11 cellular contexts compared by ENCODE assay signal in the genomic region with DNA sequence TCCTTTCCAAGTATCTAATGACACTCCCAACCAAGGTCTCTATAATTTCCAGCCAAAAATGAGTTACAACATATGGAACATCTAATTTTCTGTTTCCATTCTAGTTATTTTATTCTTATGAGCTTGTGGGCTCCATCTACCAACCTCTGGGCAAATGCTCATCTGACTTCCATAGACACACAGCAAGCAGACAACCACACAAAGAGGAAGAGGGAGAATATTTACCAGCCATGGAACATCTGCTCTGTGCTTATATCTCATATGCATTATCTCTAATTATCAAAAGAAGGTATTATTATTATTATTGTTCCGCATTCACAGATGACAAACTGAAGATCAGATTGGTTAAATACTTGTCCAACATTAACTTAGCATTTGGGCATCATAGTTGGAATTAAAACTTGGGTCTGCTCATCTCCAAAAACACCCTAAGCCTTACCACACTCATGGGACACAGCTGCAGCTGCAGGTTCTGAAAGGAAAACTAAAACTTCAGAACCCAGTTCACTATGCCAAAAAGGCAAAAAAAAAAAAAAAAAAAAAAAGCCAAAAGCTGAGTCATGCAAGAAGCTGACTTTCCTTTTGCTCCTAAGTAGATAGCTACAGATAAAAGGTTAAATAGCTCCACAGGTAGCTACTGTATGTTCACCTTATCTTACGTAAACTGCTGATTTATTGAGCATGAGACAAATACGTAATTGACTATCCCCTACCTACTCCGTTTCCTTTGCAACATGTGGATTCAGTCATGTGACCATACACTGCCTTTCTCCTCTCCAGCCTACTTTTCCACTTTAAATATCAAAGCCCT. TPM values are rescaled to one million over a fixed set of nuclear protein-coding genes. Genes with fewer than 3 reads are reported as not detected.
DNase-seq lines count a peak whose midpoint lies in the region; ATAC-seq, FAIRE-seq and TF ChIP-seq lines count a peak whose summit lies in the region.
"Had no signal": no experiment of that assay in that cellular context is flagged by ENCODE, and none has a peak within 500 bp of the region (broad histone marks: within the 10 kb centered on the region; RNA-seq: fewer than 3 reads in every experiment).

No MANE protein-coding gene starts in this region.

- intact Hi-C loops in colonic mucosa (cut with DNase I) (no loop called here), tibial artery (cut with DNase I; ENCODE audit: low total_unique reads) (no loop called here)

- TF ChIP-seq CTCF in LNCaP clone FGC (IDR thresholded peaks at IDR 0.05; ENCODE audit: control insufficient read depth, extremely low read depth, insufficient read depth) = no peak
- TF ChIP-seq CTCF in parathyroid adenoma (IDR thresholded peaks at IDR 0.05) = no peak
- TF ChIP-seq CTCF in colonic mucosa (IDR thresholded peaks at IDR 0.05) = no peak
- no peak for TF ChIP-seq CTCF in tibial artery (IDR thresholded peaks at IDR 0.05)

- H2AFZ ChIP-seq in parathyroid adenoma = peak overlapping the region; percentile 41

- H3K4me2 ChIP-seq in parathyroid adenoma (ENCODE audit: low read length) = peak overlapping the region; percentile 64

- no peaks in the 10 kb centered on the region for H3K27me3 ChIP-seq in parathyroid adenoma (ENCODE audit: control insufficient read depth, insufficient read depth, low read length)
- H3K27me3 ChIP-seq in colonic mucosa = no peaks in the 10 kb centered on the region
- peaks cover 0 to 30% of the 10 kb centered on the region in 2 donors for H3K27me3 ChIP-seq in tibial artery
- H3K27me3 ChIP-seq: vagina had no signal

- H3K79me2 ChIP-seq in parathyroid adenoma = no peaks in the 10 kb centered on the region

- H3K4me3 ChIP-seq in LNCaP clone FGC (ENCODE audit: low read depth, low read length) = no peak overlapping the region
- peak overlapping the region; percentile 27 for H3K4me3 ChIP-seq in parathyroid adenoma (ENCODE audit: low read depth, low read length)
- no peak overlapping the region for H3K4me3 ChIP-seq in colonic mucosa
- no peak overlapping the region for H3K4me3 ChIP-seq in tibial artery
- H3K4me3 ChIP-seq: vagina had no signal

- H3K9ac ChIP-seq in parathyroid adenoma = no peak overlapping the region
- H3K9ac ChIP-seq in colonic mucosa (ENCODE audit: low read depth in 2 of 2, low read length in 2 of 2) = no peak overlapping the region

- FAIRE-seq in RCC 7860 (lab: Jason Lieb, UNC) = no peak
- FAIRE-seq: bronchial epithelial cell had no signal

- H3K9me3 ChIP-seq in parathyroid adenoma (ENCODE audit: control insufficient read depth, low read length) (no peaks in the 10 kb centered on the region), colonic mucosa (no peaks in the 10 kb centered on the region), tibial artery (no peaks in the 10 kb centered on the region)
- H3K9me3 ChIP-seq: vagina had no signal

- ATAC-seq in GM18907 (IDR thresholded peaks at IDR 0.05; ENCODE audit: unreplicated experiment) (peak; percentile 40), HG02678 (IDR thresholded peaks at IDR 0.05; ENCODE audit: unreplicated experiment) (peak; percentile 33)

- H3K27ac ChIP-seq in parathyroid adenoma = peak overlapping the region; percentile 90
- no peak overlapping the region for H3K27ac ChIP-seq in colonic mucosa
- no peak overlapping the region for H3K27ac ChIP-seq in tibial artery
- H3K27ac ChIP-seq: vagina had no signal

- peaks cover 65% of the 10 kb centered on the region for H3K4me1 ChIP-seq in parathyroid adenoma
- no peaks in the 10 kb centered on the region for H3K4me1 ChIP-seq in colonic mucosa
- H3K4me1 ChIP-seq in tibial artery = peaks cover 0 to 17% (median 0%) of the 10 kb centered on the region in 4 donors

- no peaks in the 10 kb centered on the region for H3K36me3 ChIP-seq in parathyroid adenoma (ENCODE audit: control insufficient read depth, insufficient read depth, low read length)
- no peaks in the 10 kb centered on the region for H3K36me3 ChIP-seq in colonic mucosa
- no peaks in the 10 kb centered on the region for H3K36me3 ChIP-seq in tibial artery
- H3K36me3 ChIP-seq: vagina had no signal

- peak; percentile 19 for DNase-seq in LNCaP clone FGC (ENCODE audit: low read depth)
- no peak for DNase-seq in colonic mucosa
- no peak for DNase-seq in mesenteric fat pad (ENCODE audit: low spot score)
- no peak for DNase-seq in tibial artery
- no peak for DNase-seq in RCC 7860 (ENCODE audit: low spot score)
- DNase-seq: NCI-H2081 had no signal

RNA-seq across cellular contexts. Expression of gene TCL1B, which starts 23.6 kb away (rescaled TPM):
- total RNA-seq in colonic mucosa (not detected), mesenteric fat pad (not detected)
- total RNA-seq: bronchial epithelial cell, vagina had no signal

RNA-seq across cellular contexts. Expression of gene TCL1A, which starts 51.3 kb away (rescaled TPM):
- total RNA-seq in colonic mucosa (under 1 TPM in 1 of 2 donors, not detected in 1; 0.57 TPM), mesenteric fat pad (not detected)
- total RNA-seq: bronchial epithelial cell, vagina had no signal
